12 cellular contexts compared by ENCODE assay signal in genomic region chr11:20672575-20672974, GRCh38. TPM values are rescaled to one million over a fixed set of nuclear protein-coding genes. Genes with fewer than 3 reads are reported as not detected.
DNase-seq lines count a peak whose midpoint lies in the region; TF ChIP-seq lines count a peak whose summit lies in the region.
"Had no signal": no experiment of that assay in that cellular context is flagged by ENCODE, and none has a peak within 500 bp of the region (broad histone marks: within the 10 kb centered on the region; RNA-seq: fewer than 3 reads in every experiment).

No MANE protein-coding gene starts in this region.

- H3K4me3 ChIP-seq in NB4 (ENCODE audit: low read depth, low read length): no peak overlapping the region
- no peak overlapping the region for H3K4me3 ChIP-seq in astrocyte of the spinal cord (ENCODE audit: low read depth, low read length)
- H3K4me3 ChIP-seq: pancreas had no signal

- no peaks in the 10 kb centered on the region for H3K9me3 Mint-ChIP-seq in osteocyte (ENCODE audit: unreplicated experiment)
- no peaks in the 10 kb centered on the region for H3K9me3 Mint-ChIP-seq in T-helper 2 cell treated with Interferon-gamma antibody and Interleukin-4, amounts not matched to agents 5 μg/mL and 100 μg/mL, for 36 hours
- H3K9me3 Mint-ChIP-seq: stimulated activated memory B cell treated with anti-CD40 and anti-IgM and Interleukin-4, amounts not matched to agents 10 μg/mL and 1 μg/mL and 100 μg/mL, for 72 hours had no signal

- H3K27ac Mint-ChIP-seq in osteocyte (ENCODE audit: unreplicated experiment): no peak overlapping the region
- H3K27ac Mint-ChIP-seq in T-helper 2 cell treated with Interferon-gamma antibody and Interleukin-4, amounts not matched to agents 5 μg/mL and 100 μg/mL, for 36 hours: no peak overlapping the region
- H3K27ac Mint-ChIP-seq: CD4-positive, CD25-positive, alpha-beta regulatory T cell; stimulated activated memory B cell treated with anti-CD40 and anti-IgM and Interleukin-4, amounts not matched to agents 10 μg/mL and 1 μg/mL and 100 μg/mL, for 72 hours had no signal

- TF ChIP-seq CTCF in NB4 (IDR thresholded peaks at IDR 0.05; ENCODE audit: low read depth, low read length) (peak; percentile 12), astrocyte of the spinal cord (IDR thresholded peaks at IDR 0.05; ENCODE audit: low read depth, low read length) (peak; percentile 31), osteocyte (IDR thresholded peaks at IDR 0.05) (peak; percentile 43)

- H3K4me3 Mint-ChIP-seq in osteocyte (ENCODE audit: unreplicated experiment): no peak overlapping the region
- no peak overlapping the region for H3K4me3 Mint-ChIP-seq in T-helper 2 cell treated with Interferon-gamma antibody and Interleukin-4, amounts not matched to agents 5 μg/mL and 100 μg/mL, for 36 hours
- H3K4me3 Mint-ChIP-seq: CD4-positive, CD25-positive, alpha-beta regulatory T cell; stimulated activated memory B cell treated with anti-CD40 and anti-IgM and Interleukin-4, amounts not matched to agents 10 μg/mL and 1 μg/mL and 100 μg/mL, for 72 hours had no signal

- H3K36me3 Mint-ChIP-seq in osteocyte (ENCODE audit: unreplicated experiment): no peaks in the 10 kb centered on the region
- H3K36me3 Mint-ChIP-seq in T-helper 2 cell treated with Interferon-gamma antibody and Interleukin-4, amounts not matched to agents 5 μg/mL and 100 μg/mL, for 36 hours (ENCODE audit: low read depth): no peaks in the 10 kb centered on the region
- H3K36me3 Mint-ChIP-seq: CD4-positive, CD25-positive, alpha-beta regulatory T cell; stimulated activated memory B cell treated with anti-CD40 and anti-IgM and Interleukin-4, amounts not matched to agents 10 μg/mL and 1 μg/mL and 100 μg/mL, for 72 hours had no signal

- DNase-seq in NCI-H2081 (lab: John Stamatoyannopoulos, UW) (peak; percentile 22 to 50), NCI-H2081 treated with DMSO at 0.1 percent for 48 hours (lab: John Stamatoyannopoulos, UW) (no peak), NB4 (ENCODE audit: low read depth) (peak; percentile 2), astrocyte of the spinal cord (ENCODE audit: low read depth, low spot score) (no peak), osteocyte (ENCODE audit: extremely low spot score, unreplicated experiment) (no peak), GOT3 (lab: John Stamatoyannopoulos, UW) (no peak), COLO829 (ENCODE audit: low spot score) (no peak)
- DNase-seq in T-helper 2 cell treated with Interferon-gamma antibody and Interleukin-4, amounts not matched to agents 5 μg/mL and 100 μg/mL, for 36 hours (ENCODE audit: low spot score): no peak
- DNase-seq: CD4-positive, CD25-positive, alpha-beta regulatory T cell; pancreas had no signal

- in situ Hi-C loops in astrocyte of the spinal cord (cut with HindIII; ENCODE audit: low sequenced_read_pairs): no loop called here

- H3K27me3 Mint-ChIP-seq in osteocyte (ENCODE audit: unreplicated experiment): peaks cover 42% of the 10 kb centered on the region
- H3K27me3 Mint-ChIP-seq in T-helper 2 cell treated with Interferon-gamma antibody and Interleukin-4, amounts not matched to agents 5 μg/mL and 100 μg/mL, for 36 hours (ENCODE audit: low read depth): peaks cover 47% of the 10 kb centered on the region

- H3K4me1 Mint-ChIP-seq in osteocyte (ENCODE audit: unreplicated experiment): peaks cover 9% of the 10 kb centered on the region
- H3K4me1 Mint-ChIP-seq in T-helper 2 cell treated with Interferon-gamma antibody and Interleukin-4, amounts not matched to agents 5 μg/mL and 100 μg/mL, for 36 hours (ENCODE audit: low read depth): no peaks in the 10 kb centered on the region

- no peak for TF ChIP-seq POLR2A in NB4 (IDR thresholded peaks at IDR 0.05; ENCODE audit: extremely low read depth, insufficient read length)

RNA-seq across cellular contexts. Expression of gene NELL1, which starts 3.2 kb away (rescaled TPM):
- total RNA-seq in osteocyte: not detected in 2 replicates
- total RNA-seq: activated CD8-positive, alpha-beta memory T cell treated with anti-CD3 and anti-CD28 coated beads for 36 hours; CD4-positive, CD25-positive, alpha-beta regulatory T cell; pancreas had no signal

Comparison
In these comparisons a context has a peak if more than half of its experiments do, and no peak if none do; other contexts are left out.
1. DNase-seq: peak in NCI-H2081 (2 of 2) and NB4 (single experiment); none in NCI-H2081 treated with DMSO at 0.1 percent for 48 hours (single experiment), astrocyte of the spinal cord (single experiment), osteocyte (single experiment), GOT3 (single experiment), T-helper 2 cell treated with Interferon-gamma antibody and Interleukin-4, amounts not matched to agents 5 μg/mL and 100 μg/mL, for 36 hours (single experiment) and COLO829 (single experiment).
2. Peak in every context shown above with its lines, with median percentiles within 50 percentile points of each other: CTCF ChIP-seq.